ENCODE assay signal across 8 cellular contexts in genomic region chr10:22623624-22624263, GRCh38.
A peak's percentile ranks its signal among the peaks of the same experiment; 100 is the strongest.
DNase-seq lines count a peak whose midpoint lies in the region; ATAC-seq, FAIRE-seq and TF ChIP-seq lines count a peak whose summit lies in the region.

No MANE protein-coding gene starts in this region.

- no peaks in the 10 kb centered on the region for H4K20me1 ChIP-seq in K562 (replicated peaks; ENCODE audit: control insufficient read depth, insufficient read depth, low read length)

- intact Hi-C loops in K562 (cut with micrococcal nuclease), result no loop called here
- intact Hi-C loops in naive thymus-derived CD4-positive, alpha-beta T cell (cut with micrococcal nuclease), result loop anchor here (1.0 kb wide), 3 partner anchors 7 to 59 kb away; no protein-coding TSS in a partner anchor

- TF ChIP-seq CTCF in K562 (IDR thresholded peaks at IDR 0.05 in 2 of 3, conservative IDR thresholded peaks at IDR 0.05 in 1 of 3; ENCODE audit: insufficient read depth in 2 of 3, low read depth in 1 of 3, low read length in 3 of 3), result no peak

- TF ChIP-seq EP300 in K562 (IDR thresholded peaks at IDR 0.05; ENCODE audit: low read length), result no peak

- peak overlapping the region; percentile 6 to 86 (median 63) for H3K4me3 Mint-ChIP-seq in CD8-positive, alpha-beta memory T cell
- H3K4me3 Mint-ChIP-seq in naive thymus-derived CD4-positive, alpha-beta T cell, result peak overlapping the region; percentile 36 to 85 (median 62)

- H3K27me3 Mint-ChIP-seq in CD8-positive, alpha-beta memory T cell, result no peaks in the 10 kb centered on the region
- no peaks in the 10 kb centered on the region for H3K27me3 Mint-ChIP-seq in naive thymus-derived CD4-positive, alpha-beta T cell

- H3K79me2 ChIP-seq in K562 (ENCODE audit: control insufficient read depth, insufficient read depth, low read length), result peaks cover 100% of the 10 kb centered on the region

- H3K36me3 ChIP-seq in CD8-positive, alpha-beta memory T cell (ENCODE audit: insufficient read depth, low read length), result no peaks in the 10 kb centered on the region
- H3K36me3 ChIP-seq in K562 (ENCODE audit: control insufficient read depth, insufficient read depth, low read length), result peaks cover 3% of the 10 kb centered on the region; the same call in 1 of the 3 replicates
- H3K36me3 ChIP-seq in naive thymus-derived CD4-positive, alpha-beta T cell (ENCODE audit: control insufficient read depth in 2 of 3, insufficient read depth in 3 of 3, low read length in 3 of 3), result no peaks in the 10 kb centered on the region

- H3K9me3 ChIP-seq in CD8-positive, alpha-beta memory T cell (ENCODE audit: low read length), result no peaks in the 10 kb centered on the region
- H3K9me3 ChIP-seq in K562 (replicated peaks; ENCODE audit: control insufficient read depth, insufficient read depth, low read depth, low read length), result no peaks in the 10 kb centered on the region
- H3K9me3 ChIP-seq in naive thymus-derived CD4-positive, alpha-beta T cell (ENCODE audit: control insufficient read depth in 2 of 3, low read length in 3 of 3), result no peaks in the 10 kb centered on the region

- no peaks in the 10 kb centered on the region for H3K9me1 ChIP-seq in K562 (ENCODE audit: control insufficient read depth, insufficient read depth, low read length)

- CTCF ChIA-PET in CD8-positive, alpha-beta memory T cell (lab: Charles Lee), result interaction anchor here (0.7 to 1.8 kb wide), 7 partner anchors 10 to 55 kb away, joined by 3 to 9 read pairs (median 4); no protein-coding TSS in a partner anchor
- CTCF ChIA-PET in K562 (lab: Yijun Ruan, JAX; ENCODE audit: low intra/inter-chr PET ratio), result no interaction called here
- CTCF ChIA-PET in naive thymus-derived CD4-positive, alpha-beta T cell (lab: Charles Lee), result interaction anchor here (0.9 to 1.4 kb wide), 4 partner anchors 9 to 38 kb away, joined by 3 to 6 read pairs (median 4); no protein-coding TSS in a partner anchor

- peaks cover 94% of the 10 kb centered on the region for H3K4me1 ChIP-seq in CD8-positive, alpha-beta memory T cell (ENCODE audit: insufficient read depth, low read length)
- peaks cover 17 to 44% of the 10 kb centered on the region in 2 experiments for H3K4me1 ChIP-seq in K562 (replicated peaks in 1 of 2; ENCODE audit: control insufficient read depth in 2 of 2, insufficient read depth in 2 of 2, low read length in 2 of 2)
- H3K4me1 ChIP-seq in naive thymus-derived CD4-positive, alpha-beta T cell (ENCODE audit: control insufficient read depth in 2 of 2, insufficient read depth in 2 of 2, low read length in 2 of 2), result peaks cover 77 to 100% of the 10 kb centered on the region in 2 donors

- POLR2A ChIA-PET in CD8-positive, alpha-beta memory T cell (lab: Charles Lee), result interaction anchor here (0.9 to 1.8 kb wide), 5 partner anchors 9 to 90 kb away, joined by 3 to 8 read pairs (median 4); partner anchors contain the start of gene PIP4K2A
- POLR2A ChIA-PET in K562 (lab: Yijun Ruan, JAX), result interaction anchor here (0.5 to 1.4 kb wide), 6 partner anchors 8 to 395 kb away, joined by 3 to 6 read pairs (median 4); no protein-coding TSS in a partner anchor
- POLR2A ChIA-PET in naive thymus-derived CD4-positive, alpha-beta T cell (lab: Charles Lee), result interaction anchor here (0.6 to 1.6 kb wide), 10 partner anchors 9 to 308 kb away, joined by 3 to 8 read pairs (median 4); partner anchors contain the start of gene PIP4K2A

- WGBS in K562 (ENCODE audit: insufficient coverage, low coverage, missing lambda C conversion rate), result 6% methylated on average over 4 of the region's 5 CpGs

- ATAC-seq in K562, result peak; percentile 68
- ATAC-seq in naive thymus-derived CD4-positive, alpha-beta T cell, result peak; percentile 27
- ATAC-seq in left lobe of liver, result no peak
- no peak for ATAC-seq in HG03039 (IDR thresholded peaks at IDR 0.05; ENCODE audit: unreplicated experiment)

- peak overlapping the region; percentile 70 to 99 (median 94) for H3K27ac Mint-ChIP-seq in CD8-positive, alpha-beta memory T cell
- peak overlapping the region; percentile 20 to 90 (median 80) for H3K27ac Mint-ChIP-seq in naive thymus-derived CD4-positive, alpha-beta T cell

- in situ Hi-C loops in K562 (cut with MboI), result no loop called here

- TF ChIP-seq RAD21 in K562 (CRISPR knock-in tag; conservative IDR thresholded peaks at IDR 0.05 in 1 of 2, IDR thresholded peaks at IDR 0.05 in 1 of 2), result no peak

- peak overlapping the region; percentile 15 for H3K27ac ChIP-seq in CD8-positive, alpha-beta memory T cell (ENCODE audit: low read depth, low read length)
- peak overlapping the region; percentile 69 for H3K27ac ChIP-seq in K562 (ENCODE audit: extremely low read depth, low read depth, low read length)
- H3K27ac ChIP-seq in naive thymus-derived CD4-positive, alpha-beta T cell (ENCODE audit: low read depth, low read length), result no peak overlapping the region

- BruUV-seq in K562 (replicated peaks; lab: Mats Ljungman, UMichigan), result no TSS peak

- H3K9me3 Mint-ChIP-seq in CD8-positive, alpha-beta memory T cell, result no peaks in the 10 kb centered on the region
- no peaks in the 10 kb centered on the region for H3K9me3 Mint-ChIP-seq in naive thymus-derived CD4-positive, alpha-beta T cell

- peak overlapping the region; percentile 44; the same call in 1 of the 2 replicates for H2AFZ ChIP-seq in K562 (ENCODE audit: low read depth, low read length)

- H3K36me3 Mint-ChIP-seq in CD8-positive, alpha-beta memory T cell, result peaks cover 0 to 13% (median 3%) of the 10 kb centered on the region in 3 donors
- peaks cover 0 to 8% (median 4%) of the 10 kb centered on the region in 5 donors for H3K36me3 Mint-ChIP-seq in naive thymus-derived CD4-positive, alpha-beta T cell

- peak; percentile 68 for FAIRE-seq in K562 (lab: Jason Lieb, UNC)

- H3K9ac ChIP-seq in K562 (ENCODE audit: insufficient read depth in 1 of 2, low read depth in 2 of 2, low read length in 2 of 2), result peak overlapping the region in 1 of 2 experiments; percentile 28; a peak in 1 of 4 replicates

- H3K27me3 ChIP-seq in CD8-positive, alpha-beta memory T cell (ENCODE audit: insufficient read depth, low read length, poor library complexity, severe bottlenecking), result no peaks in the 10 kb centered on the region
- H3K27me3 ChIP-seq in K562 (ENCODE audit: control insufficient read depth in 2 of 2, insufficient read depth in 2 of 2, low read length in 2 of 2), result no peaks in the 10 kb centered on the region
- no peaks in the 10 kb centered on the region for H3K27me3 ChIP-seq in naive thymus-derived CD4-positive, alpha-beta T cell (ENCODE audit: control insufficient read depth in 2 of 2, insufficient read depth in 2 of 2, low read length in 2 of 2)

- peak overlapping the region; percentile 28; the same call in 1 of the 2 replicates for H3K4me2 ChIP-seq in K562 (ENCODE audit: insufficient read depth, low read length)

- no peak for DNase-seq in CD8-positive, alpha-beta memory T cell
- DNase-seq in NCI-H510A treated with DMSO at 0.1 percent for 48 hours (lab: John Stamatoyannopoulos, UW) (peak; percentile 24), K562 (ENCODE audit: extremely low read depth in 1 of 4, low spot score in 3 of 4) (peak; percentile 30 to 48 (median 46)), left lobe of liver (ENCODE audit: low spot score) (no peak), NCI-H1436 (lab: John Stamatoyannopoulos, UW) (no peak), NCI-H446 treated with DMSO at 0.1 percent for 48 hours (lab: John Stamatoyannopoulos, UW) (no peak)
- DNase-seq in naive thymus-derived CD4-positive, alpha-beta T cell, result no peak

- TF ChIP-seq POLR2A in K562 (conservative IDR thresholded peaks at IDR 0.05), result no peak

- H3K4me1 Mint-ChIP-seq in CD8-positive, alpha-beta memory T cell, result peaks cover 94 to 100% (median 99%) of the 10 kb centered on the region in 3 donors
- H3K4me1 Mint-ChIP-seq in naive thymus-derived CD4-positive, alpha-beta T cell, result peaks cover 65 to 100% (median 96%) of the 10 kb centered on the region in 7 donors

- H3K4me3 ChIP-seq in CD8-positive, alpha-beta memory T cell (ENCODE audit: low read length), result peak overlapping the region; percentile 5
- H3K4me3 ChIP-seq in K562, result no peak overlapping the region
- peak overlapping the region; percentile 22 for H3K4me3 ChIP-seq in naive thymus-derived CD4-positive, alpha-beta T cell (ENCODE audit: low read length)

TF ChIP-seq in K562, 482 proteins besides CTCF, POLR2A, EP300 and RAD21 (continues in another document):
- peak; percentile 42 for TF ChIP-seq CBFA2T3 (IDR thresholded peaks at IDR 0.05)
- TF ChIP-seq DPF2 (IDR thresholded peaks at IDR 0.05), result peak; percentile 47; the same call in 1 of the 2 replicates
- TF ChIP-seq TFE3 (CRISPR knock-in tag; IDR thresholded peaks at IDR 0.05), result peak; percentile 88
- no peak for TF ChIP-seq NFE2L1 (tag; IDR thresholded peaks at IDR 0.05; ENCODE audit: borderline replicate concordance, low read depth)
- TF ChIP-seq MAX (CRISPR knock-in tag; IDR thresholded peaks at IDR 0.05), result peak; percentile 59
- TF ChIP-seq ZC3H11A (IDR thresholded peaks at IDR 0.05; ENCODE audit: low read depth, low read length), result no peak
- TF ChIP-seq EGR1 (conservative IDR thresholded peaks at IDR 0.05), result no peak
- peak; percentile 81 to 83 for TF ChIP-seq MNT (conservative IDR thresholded peaks at IDR 0.05)

Comparison
In these comparisons a context has a peak if more than half of its experiments do, and no peak if none do; other contexts are left out.
1. DNase-seq: peak in NCI-H510A treated with DMSO at 0.1 percent for 48 hours (single experiment) and K562 (4 of 4); none in CD8-positive, alpha-beta memory T cell (0 of 5), naive thymus-derived CD4-positive, alpha-beta T cell (0 of 9), left lobe of liver (single experiment), NCI-H1436 (single experiment) and NCI-H446 treated with DMSO at 0.1 percent for 48 hours (single experiment).
2. ATAC-seq: peak in K562 (single experiment) and naive thymus-derived CD4-positive, alpha-beta T cell (single experiment); none in left lobe of liver (single experiment) and HG03039 (single experiment).